32 cellular contexts compared by ENCODE assay signal in the genomic region with DNA sequence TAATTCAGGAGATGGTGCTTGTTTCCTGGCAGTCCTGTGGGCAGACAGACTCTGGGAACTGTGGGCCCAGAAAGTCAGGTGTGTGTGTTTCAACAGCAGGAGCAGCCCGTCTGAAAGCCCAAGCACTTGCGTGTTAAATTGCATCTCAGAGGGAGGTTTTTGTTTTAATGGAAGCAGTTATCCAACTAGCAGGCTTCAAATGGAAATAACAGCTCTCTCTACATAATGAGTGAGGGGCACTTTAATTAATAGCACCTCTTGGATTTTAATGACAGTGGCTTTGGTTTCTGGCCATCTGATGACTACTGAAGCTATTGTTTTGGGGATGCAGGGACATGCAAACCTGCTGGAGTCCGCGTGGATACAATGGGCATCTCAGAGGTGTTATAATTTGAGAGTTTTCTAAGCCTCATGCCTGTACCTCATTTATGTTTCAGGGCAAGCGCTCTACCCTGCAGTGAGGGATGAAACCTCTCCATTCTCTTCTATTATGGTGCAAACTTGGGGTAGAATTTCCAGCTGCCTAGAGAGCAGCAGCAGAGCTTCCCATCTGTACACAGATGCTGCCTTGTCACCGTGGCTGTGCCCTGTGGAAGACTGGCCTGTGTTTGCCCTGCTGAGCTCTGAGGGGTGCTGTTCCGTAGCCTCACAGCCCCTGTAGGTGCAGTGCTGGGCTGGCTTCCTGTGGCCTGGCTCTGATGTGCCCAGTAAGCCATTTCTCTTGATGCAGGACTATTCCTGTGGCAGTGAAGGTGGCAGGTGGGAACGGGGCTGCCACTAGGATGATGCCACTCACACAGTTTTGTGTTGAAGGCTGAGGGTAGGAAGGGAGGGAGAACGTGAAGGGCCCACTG.
A peak's percentile ranks its signal among the peaks of the same experiment; 100 is the strongest.
DNase-seq lines count a peak whose midpoint lies in the region; ATAC-seq and TF ChIP-seq lines count a peak whose summit lies in the region.
"Had no signal": no experiment of that assay in that cellular context is flagged by ENCODE, and none has a peak within 500 bp of the region (broad histone marks: within the 10 kb centered on the region; RNA-seq: fewer than 3 reads in every experiment).

No MANE protein-coding gene starts in this region.

- H3K27me3 ChIP-seq in iPS-15b (ENCODE audit: control insufficient read depth, insufficient read depth, low read length), result no peaks in the 10 kb centered on the region
- H3K27me3 ChIP-seq: right atrium auricular region, testis, uterus had no signal

- no peaks in the 10 kb centered on the region for H3K36me3 ChIP-seq in iPS-15b (ENCODE audit: control insufficient read depth, insufficient read depth, low read length)
- H3K36me3 ChIP-seq: adrenal gland, lower lobe of right lung, right atrium auricular region, spleen, uterus had no signal

- peak overlapping the region; percentile 16 for H3K9ac ChIP-seq in iPS-15b (ENCODE audit: low read depth, low read length)
- H3K9ac ChIP-seq: parathyroid adenoma had no signal

- peaks cover 8% of the 10 kb centered on the region for H3K4me1 ChIP-seq in iPS-15b (ENCODE audit: control insufficient read depth, insufficient read depth, low read length)
- H3K4me1 ChIP-seq: adrenal gland, Caco-2, lower lobe of right lung, parathyroid adenoma, right atrium auricular region, spleen, testis, uterus had no signal

- ATAC-seq in GM21447 (IDR thresholded peaks at IDR 0.05; ENCODE audit: unreplicated experiment), result no peak
- ATAC-seq in GM18505 (IDR thresholded peaks at IDR 0.05; ENCODE audit: unreplicated experiment), result no peak
- ATAC-seq in HG02798 (IDR thresholded peaks at IDR 0.05; ENCODE audit: poor library complexity, unreplicated experiment), result no peak
- ATAC-seq: effector memory CD8-positive, alpha-beta T cell; esophagus mucosa; lower lobe of right lung; mucosa of descending colon had no signal

- DNase-seq in ELF-1 (ENCODE audit: low read depth, low spot score) (peak; percentile 8), NCI-H1105 (lab: John Stamatoyannopoulos, UW) (peak; percentile 18), NCI-H748 treated with DMSO at 0.1 percent for 48 hours (lab: John Stamatoyannopoulos, UW) (peak; percentile 16), NCI-H2081 (lab: John Stamatoyannopoulos, UW) (no peak)
- DNase-seq: ACHN; activated naive CD4-positive, alpha-beta T cell treated with Interleukin-2 at 50 U/mL for 16 hours; activated T-cell treated with anti-CD3 and anti-CD28 coated beads, Interleukin-2, amount 50 U/mL, for 48 hours; adrenal gland; Caco-2; DMS79 treated with DMSO at 0.1 percent for 48 hours; effector memory CD8-positive, alpha-beta T cell; foreskin melanocyte; KG1; kidney glomerular epithelial cell; lower lobe of right lung; mucosa of descending colon; NCI-H2029 treated with DMSO at 0.1 percent for 48 hours; NCI-H510A; nephron progenitor cell; RPMI8226; spleen; stimulated activated CD4-positive, alpha-beta T cell treated with anti-CD3 and anti-CD28 coated beads, Interleukin-4, amount 100 ng/mL, for 24 hours; stimulated activated naive B cell treated with anti-CD40 and anti-IgM and Interleukin-4, amounts not matched to agents 10 μg/mL and 1 μg/mL and 100 μg/mL, for 72 hours; testis; uterus had no signal

- TF ChIP-seq POLR2A in GM18505 (IDR thresholded peaks at IDR 0.05; ENCODE audit: borderline replicate concordance, extremely low read depth, insufficient read depth, insufficient read length), result no peak

- H3K4me3 ChIP-seq in iPS-15b (ENCODE audit: low read depth, low read length), result no peak overlapping the region
- H3K4me3 ChIP-seq: adrenal gland, lower lobe of right lung, mucosa of descending colon, right atrium auricular region, spleen, testis, uterus had no signal

- H3K9me3 ChIP-seq in iPS-15b (ENCODE audit: control insufficient read depth, insufficient read depth, low read length), result no peaks in the 10 kb centered on the region
- H3K9me3 ChIP-seq: adrenal gland, Caco-2, lower lobe of right lung, mucosa of descending colon, right atrium auricular region, spleen, testis, uterus had no signal

Comparison
In these comparisons a context has a peak if more than half of its experiments do, and no peak if none do; other contexts are left out.
1. DNase-seq: peak in ELF-1 (single experiment), NCI-H1105 (single experiment) and NCI-H748 treated with DMSO at 0.1 percent for 48 hours (single experiment); none in NCI-H2081 (0 of 2).